In genomic region chr5:126965061-126965475, GRCh38 we compare ENCODE assay signal across 10 cellular contexts.
DNase-seq lines count a peak whose midpoint lies in the region; ATAC-seq and TF ChIP-seq lines count a peak whose summit lies in the region.
"Had no signal": no experiment of that assay in that cellular context is flagged by ENCODE, and none has a peak within 500 bp of the region (broad histone marks: within the 10 kb centered on the region; RNA-seq: fewer than 3 reads in every experiment).

No MANE protein-coding gene starts in this region.

- DNase-seq in Daoy (ENCODE audit: low read depth) (peak; percentile 52), HCEC 1CT (peak; percentile 98), NOMO-1 treated with DMSO at 0.1 percent for 48 hours (lab: John Stamatoyannopoulos, UW; ENCODE audit: unreplicated experiment) (peak; percentile 68), foreskin melanocyte (peak; percentile 96), SW480 (ENCODE audit: low spot score) (no peak), HEK293T (ENCODE audit: extremely low spot score) (no peak)
- DNase-seq: activated T-cell treated with anti-CD3 and anti-CD28 coated beads, Interleukin-2, amount 50 U/mL, for 48 hours; NCI-H2171 treated with DMSO at 0.1 percent for 48 hours had no signal

- CTCF ChIA-PET in HEK293T (lab: Yijun Ruan, JAX), result no interaction called here

- no peak for ATAC-seq in HG03196 (IDR thresholded peaks at IDR 0.05; ENCODE audit: unreplicated experiment)
- ATAC-seq in GM19395 (IDR thresholded peaks at IDR 0.05; ENCODE audit: unreplicated experiment), result no peak

- POLR2A ChIA-PET in HEK293T (lab: Yijun Ruan, JAX), result no interaction called here

TF ChIP-seq in HEK293T, 16 proteins besides CTCF, POLR2A, EP300 and RAD21:
- TF ChIP-seq ELF4 (IDR thresholded peaks at IDR 0.05) (no peak), ARNT (IDR thresholded peaks at IDR 0.05) (no peak), BHLHE40 (IDR thresholded peaks at IDR 0.05; ENCODE audit: borderline replicate concordance) (no peak), SP1 (IDR thresholded peaks at IDR 0.05) (no peak), FOXA1 (IDR thresholded peaks at IDR 0.05) (no peak), SUZ12 (IDR thresholded peaks at IDR 0.05) (no peak), FOXM1 (IDR thresholded peaks at IDR 0.05; ENCODE audit: borderline replicate concordance) (no peak), NFRKB (IDR thresholded peaks at IDR 0.05) (no peak), ZNF384 (IDR thresholded peaks at IDR 0.05) (no peak)
- TF ChIP-seq, protein P1, sequence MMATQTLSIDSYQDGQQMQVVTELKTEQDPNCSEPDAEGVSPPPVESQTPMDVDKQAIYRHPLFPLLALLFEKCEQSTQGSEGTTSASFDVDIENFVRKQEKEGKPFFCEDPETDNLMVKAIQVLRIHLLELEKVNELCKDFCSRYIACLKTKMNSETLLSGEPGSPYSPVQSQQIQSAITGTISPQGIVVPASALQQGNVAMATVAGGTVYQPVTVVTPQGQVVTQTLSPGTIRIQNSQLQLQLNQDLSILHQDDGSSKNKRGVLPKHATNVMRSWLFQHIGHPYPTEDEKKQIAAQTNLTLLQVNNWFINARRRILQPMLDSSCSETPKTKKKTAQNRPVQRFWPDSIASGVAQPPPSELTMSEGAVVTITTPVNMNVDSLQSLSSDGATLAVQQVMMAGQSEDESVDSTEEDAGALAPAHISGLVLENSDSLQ (IDR thresholded peaks at IDR 0.05), result no peak

Comparison
In these comparisons a context has a peak if more than half of its experiments do, and no peak if none do; other contexts are left out.
1. DNase-seq: peak in Daoy (single experiment), HCEC 1CT (single experiment), NOMO-1 treated with DMSO at 0.1 percent for 48 hours (single experiment) and foreskin melanocyte (single experiment); none in SW480 (single experiment) and HEK293T (single experiment).